ENCODE assay signal across 1 cellular context in genomic region chr1:188249813-188250212, GRCh38.
TF ChIP-seq lines count a peak whose summit lies in the region.

No MANE protein-coding gene starts in this region.

TF ChIP-seq in GM12878, 131 proteins besides CTCF, POLR2A, EP300 and RAD21 (continued from another document):
- TF ChIP-seq ELK1 (IDR thresholded peaks at IDR 0.05; ENCODE audit: low read depth, low read length), result no peak
